Comparison of ENCODE assay signal across 17 cellular contexts in the genomic region with DNA sequence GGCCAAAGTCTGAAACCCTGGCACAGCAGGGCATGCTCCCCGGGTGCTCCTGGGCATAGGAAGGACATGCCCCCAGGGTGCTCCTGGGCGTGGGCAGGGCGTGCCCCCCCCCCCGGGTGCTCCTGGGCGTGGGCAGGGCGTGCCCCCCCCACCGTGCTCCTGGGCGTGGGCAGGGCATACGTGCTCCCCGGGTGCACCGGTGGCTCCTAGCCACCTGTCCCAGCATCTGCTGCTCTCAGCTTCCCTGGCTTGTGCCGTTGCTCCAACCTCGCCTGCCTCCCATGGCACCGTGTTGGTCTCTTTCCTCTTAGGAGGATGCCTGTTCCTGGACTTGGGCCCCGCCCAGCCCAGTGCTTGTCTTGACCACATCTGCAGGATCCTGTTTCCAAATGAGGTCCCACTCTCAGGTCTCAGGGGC.
DNase-seq lines count a peak whose midpoint lies in the region; ATAC-seq and TF ChIP-seq lines count a peak whose summit lies in the region.
"Had no signal": no experiment of that assay in that cellular context is flagged by ENCODE, and none has a peak within 500 bp of the region (broad histone marks: within the 10 kb centered on the region; RNA-seq: fewer than 3 reads in every experiment).

No MANE protein-coding gene starts in this region.

- peaks cover 2% of the 10 kb centered on the region for H3K27me3 Mint-ChIP-seq in WTC11 (ENCODE audit: low read depth)
- H3K27me3 Mint-ChIP-seq: stimulated activated naive CD8-positive, alpha-beta T cell treated with anti-CD3 and anti-CD28 coated beads, Interleukin-15, Interleukin-2, amounts not matched to agents 100 ng/mL and 50 ng/mL, for 24 hours had no signal

- ATAC-seq in left ventricle myocardium superior = no peak
- no peak for ATAC-seq in lower lobe of right lung
- no peak for ATAC-seq in aorta (ENCODE audit: low FRiP score)
- ATAC-seq in WTC11 = no peak

- CTCF ChIA-PET in WTC11 (lab: Charles Lee) = no interaction called here

- H3K4me3 Mint-ChIP-seq in WTC11 = no peak overlapping the region
- H3K4me3 Mint-ChIP-seq: brain; stimulated activated naive CD8-positive, alpha-beta T cell treated with anti-CD3 and anti-CD28 coated beads, Interleukin-15, Interleukin-2, amounts not matched to agents 100 ng/mL and 50 ng/mL, for 24 hours had no signal

- H3K27me3 ChIP-seq in OCI-LY3 (ENCODE audit: low read depth, low read length) (no peaks in the 10 kb centered on the region), lower lobe of right lung (ENCODE audit: low read depth) (peaks cover 9% of the 10 kb centered on the region), aorta (ENCODE audit: control insufficient read depth in 1 of 2, insufficient read depth in 2 of 2, low read length in 1 of 2) (no peaks in the 10 kb centered on the region)

- WGBS in aorta, 2 donors = 75 to 80% methylated on average over 8 to 15 of the region's 15 CpGs

- peaks cover 13% of the 10 kb centered on the region for H3K4me1 ChIP-seq in OCI-LY3 (ENCODE audit: low read length)
- no peaks in the 10 kb centered on the region for H3K4me1 ChIP-seq in lower lobe of right lung
- H3K4me1 ChIP-seq in aorta (ENCODE audit: control insufficient read depth in 1 of 2, insufficient read depth in 2 of 2, low read length in 2 of 2) = no peaks in the 10 kb centered on the region
- H3K4me1 ChIP-seq: parathyroid adenoma had no signal

- H3K4me2 ChIP-seq in OCI-LY3 (ENCODE audit: low read length) = peak overlapping the region; percentile 40

- H4K20me1 ChIP-seq in OCI-LY3 (ENCODE audit: insufficient read depth, low read length) = no peaks in the 10 kb centered on the region

- no peak overlapping the region; the same call in 1 of the 2 replicates for H3K9ac ChIP-seq in OCI-LY3 (ENCODE audit: low read length)
- H3K9ac ChIP-seq: parathyroid adenoma had no signal

- no peaks in the 10 kb centered on the region for H3K36me3 Mint-ChIP-seq in WTC11
- H3K36me3 Mint-ChIP-seq: brain had no signal

- H3K27ac ChIP-seq in OCI-LY3 (ENCODE audit: low read length) (no peak overlapping the region), lower lobe of right lung (no peak overlapping the region), aorta (ENCODE audit: low read depth in 1 of 2, low read length in 2 of 2) (no peak overlapping the region)
- H3K27ac ChIP-seq: parathyroid adenoma, VCaP had no signal

- no peaks in the 10 kb centered on the region for H3K36me3 ChIP-seq in OCI-LY3 (replicated peaks; ENCODE audit: low read depth, low read length)
- no peaks in the 10 kb centered on the region for H3K36me3 ChIP-seq in lower lobe of right lung
- H3K36me3 ChIP-seq in aorta (ENCODE audit: control insufficient read depth in 1 of 2, insufficient read depth in 2 of 2, low read length in 1 of 2) = no peaks in the 10 kb centered on the region

- POLR2A ChIA-PET in WTC11 (lab: Charles Lee) = interaction anchor here (0.7 kb wide), 1 partner anchor 764 kb away, joined by 3 read pairs; no protein-coding TSS in a partner anchor

- H3K9me3 ChIP-seq in OCI-LY3 (ENCODE audit: insufficient read depth, low read length) (no peaks in the 10 kb centered on the region; the same call in 1 of the 2 replicates), lower lobe of right lung (no peaks in the 10 kb centered on the region), aorta (ENCODE audit: control insufficient read depth, low read length) (no peaks in the 10 kb centered on the region)

- H3K4me3 ChIP-seq in OCI-LY3 (ENCODE audit: low read length) = peak overlapping the region; percentile 12; the same call in 1 of the 2 replicates
- no peak overlapping the region for H3K4me3 ChIP-seq in lower lobe of right lung
- H3K4me3 ChIP-seq in aorta (ENCODE audit: low read length in 2 of 2) = no peak overlapping the region

- H3K27ac Mint-ChIP-seq in WTC11 = no peak overlapping the region
- H3K27ac Mint-ChIP-seq: stimulated activated naive CD8-positive, alpha-beta T cell treated with anti-CD3 and anti-CD28 coated beads, Interleukin-15, Interleukin-2, amounts not matched to agents 100 ng/mL and 50 ng/mL, for 24 hours had no signal

- peak; percentile 9 for DNase-seq in left ventricle myocardium superior
- DNase-seq in cardiac septum (ENCODE audit: low spot score) = no peak
- peak; percentile 41 for DNase-seq in lower lobe of right lung
- peak; percentile 39 to 63 for DNase-seq in aorta
- DNase-seq in WTC11 (ENCODE audit: low spot score) = no peak
- DNase-seq in AG20443 (ENCODE audit: low spot score) = no peak
- no peak for DNase-seq in HuH-7.5 (ENCODE audit: low spot score)
- DNase-seq: dermis blood vessel endothelial cell, erythroblast, KBM-7, midbrain, NCI-H524 had no signal

- no peak for TF ChIP-seq CTCF in OCI-LY3 (IDR thresholded peaks at IDR 0.05; ENCODE audit: low read depth, low read length)
- no peak for TF ChIP-seq CTCF in lower lobe of right lung (IDR thresholded peaks at IDR 0.05)
- no peak for TF ChIP-seq CTCF in WTC11 (IDR thresholded peaks at IDR 0.05)

- intact Hi-C loops in left ventricle myocardium superior (cut with micrococcal nuclease) (no loop called here), cardiac septum (cut with DNase I) (no loop called here), lower lobe of right lung (cut with DNase I) (no loop called here), aorta (cut with DNase I) (no loop called here)

- peak overlapping the region; percentile 92 for H2AFZ ChIP-seq in OCI-LY3 (ENCODE audit: low read depth, low read length)
- H2AFZ ChIP-seq: parathyroid adenoma had no signal

- peaks cover 10% of the 10 kb centered on the region; the same call in 1 of the 2 replicates for H3K9me3 Mint-ChIP-seq in WTC11
- H3K9me3 Mint-ChIP-seq: stimulated activated naive CD8-positive, alpha-beta T cell treated with anti-CD3 and anti-CD28 coated beads, Interleukin-15, Interleukin-2, amounts not matched to agents 100 ng/mL and 50 ng/mL, for 24 hours had no signal

- H3K4me1 Mint-ChIP-seq in WTC11 = peaks cover 11% of the 10 kb centered on the region

- H3K79me2 ChIP-seq in OCI-LY3 (ENCODE audit: low read length) = no peaks in the 10 kb centered on the region
- H3K79me2 ChIP-seq: parathyroid adenoma had no signal

TF ChIP-seq in WTC11, 78 proteins besides CTCF, POLR2A, EP300 and RAD21 (continues in another document):
- TF ChIP-seq, protein P1, sequence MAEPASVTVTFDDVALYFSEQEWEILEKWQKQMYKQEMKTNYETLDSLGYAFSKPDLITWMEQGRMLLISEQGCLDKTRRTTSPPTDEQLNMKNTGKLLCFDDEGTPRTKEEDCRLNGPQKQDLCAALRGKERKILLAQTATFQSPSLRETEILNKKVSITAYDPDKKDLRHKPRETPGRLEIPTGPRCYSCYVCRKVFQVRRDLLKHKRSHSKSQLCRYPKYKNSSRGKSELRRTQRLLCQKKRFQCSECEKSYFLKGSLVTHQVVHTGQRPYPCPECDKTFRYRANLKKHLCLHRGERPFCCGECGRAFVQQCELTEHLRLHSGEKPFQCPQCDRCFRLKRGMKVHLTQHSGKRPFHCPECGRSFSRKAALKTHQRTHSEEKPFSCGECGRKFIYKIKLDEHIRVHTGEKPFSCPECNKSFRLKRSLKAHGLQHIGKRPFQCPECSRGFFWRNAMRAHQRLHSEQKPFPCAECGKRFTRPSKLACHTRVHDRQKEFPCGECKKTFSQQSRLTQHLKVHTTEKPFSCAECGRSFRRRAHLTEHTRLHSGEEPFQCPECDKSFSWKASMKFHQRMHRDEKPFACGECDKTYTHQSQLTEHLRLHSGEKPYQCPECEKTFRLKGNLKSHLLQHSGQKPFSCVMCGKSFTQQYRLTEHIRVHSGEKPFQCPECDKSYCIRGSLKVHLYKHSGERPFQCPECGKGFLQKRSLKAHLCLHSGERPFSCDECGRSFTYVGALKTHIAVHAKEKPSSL (CRISPR knock-in tag; conservative IDR thresholded peaks at IDR 0.05) = no peak
- no peak for TF ChIP-seq RORB (CRISPR knock-in tag; IDR thresholded peaks at IDR 0.05)
- TF ChIP-seq, protein P2, sequence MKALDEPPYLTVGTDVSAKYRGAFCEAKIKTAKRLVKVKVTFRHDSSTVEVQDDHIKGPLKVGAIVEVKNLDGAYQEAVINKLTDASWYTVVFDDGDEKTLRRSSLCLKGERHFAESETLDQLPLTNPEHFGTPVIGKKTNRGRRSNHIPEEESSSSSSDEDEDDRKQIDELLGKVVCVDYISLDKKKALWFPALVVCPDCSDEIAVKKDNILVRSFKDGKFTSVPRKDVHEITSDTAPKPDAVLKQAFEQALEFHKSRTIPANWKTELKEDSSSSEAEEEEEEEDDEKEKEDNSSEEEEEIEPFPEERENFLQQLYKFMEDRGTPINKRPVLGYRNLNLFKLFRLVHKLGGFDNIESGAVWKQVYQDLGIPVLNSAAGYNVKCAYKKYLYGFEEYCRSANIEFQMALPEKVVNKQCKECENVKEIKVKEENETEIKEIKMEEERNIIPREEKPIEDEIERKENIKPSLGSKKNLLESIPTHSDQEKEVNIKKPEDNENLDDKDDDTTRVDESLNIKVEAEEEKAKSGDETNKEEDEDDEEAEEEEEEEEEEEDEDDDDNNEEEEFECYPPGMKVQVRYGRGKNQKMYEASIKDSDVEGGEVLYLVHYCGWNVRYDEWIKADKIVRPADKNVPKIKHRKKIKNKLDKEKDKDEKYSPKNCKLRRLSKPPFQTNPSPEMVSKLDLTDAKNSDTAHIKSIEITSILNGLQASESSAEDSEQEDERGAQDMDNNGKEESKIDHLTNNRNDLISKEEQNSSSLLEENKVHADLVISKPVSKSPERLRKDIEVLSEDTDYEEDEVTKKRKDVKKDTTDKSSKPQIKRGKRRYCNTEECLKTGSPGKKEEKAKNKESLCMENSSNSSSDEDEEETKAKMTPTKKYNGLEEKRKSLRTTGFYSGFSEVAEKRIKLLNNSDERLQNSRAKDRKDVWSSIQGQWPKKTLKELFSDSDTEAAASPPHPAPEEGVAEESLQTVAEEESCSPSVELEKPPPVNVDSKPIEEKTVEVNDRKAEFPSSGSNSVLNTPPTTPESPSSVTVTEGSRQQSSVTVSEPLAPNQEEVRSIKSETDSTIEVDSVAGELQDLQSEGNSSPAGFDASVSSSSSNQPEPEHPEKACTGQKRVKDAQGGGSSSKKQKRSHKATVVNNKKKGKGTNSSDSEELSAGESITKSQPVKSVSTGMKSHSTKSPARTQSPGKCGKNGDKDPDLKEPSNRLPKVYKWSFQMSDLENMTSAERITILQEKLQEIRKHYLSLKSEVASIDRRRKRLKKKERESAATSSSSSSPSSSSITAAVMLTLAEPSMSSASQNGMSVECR (CRISPR knock-in tag; IDR thresholded peaks at IDR 0.05; ENCODE audit: borderline replicate concordance) = no peak
- no peak for TF ChIP-seq RELA (CRISPR knock-in tag; IDR thresholded peaks at IDR 0.05; ENCODE audit: borderline replicate concordance)
- TF ChIP-seq JAZF1 (CRISPR knock-in tag; IDR thresholded peaks at IDR 0.05) = no peak

Comparison
In these comparisons a context has a peak if more than half of its experiments do, and no peak if none do; other contexts are left out.
1. DNase-seq: peak in left ventricle myocardium superior (single experiment), lower lobe of right lung (single experiment) and aorta (2 of 2); none in cardiac septum (single experiment), WTC11 (single experiment), AG20443 (single experiment) and HuH-7.5 (single experiment).